8 cellular contexts compared by ENCODE assay signal in the genomic region with DNA sequence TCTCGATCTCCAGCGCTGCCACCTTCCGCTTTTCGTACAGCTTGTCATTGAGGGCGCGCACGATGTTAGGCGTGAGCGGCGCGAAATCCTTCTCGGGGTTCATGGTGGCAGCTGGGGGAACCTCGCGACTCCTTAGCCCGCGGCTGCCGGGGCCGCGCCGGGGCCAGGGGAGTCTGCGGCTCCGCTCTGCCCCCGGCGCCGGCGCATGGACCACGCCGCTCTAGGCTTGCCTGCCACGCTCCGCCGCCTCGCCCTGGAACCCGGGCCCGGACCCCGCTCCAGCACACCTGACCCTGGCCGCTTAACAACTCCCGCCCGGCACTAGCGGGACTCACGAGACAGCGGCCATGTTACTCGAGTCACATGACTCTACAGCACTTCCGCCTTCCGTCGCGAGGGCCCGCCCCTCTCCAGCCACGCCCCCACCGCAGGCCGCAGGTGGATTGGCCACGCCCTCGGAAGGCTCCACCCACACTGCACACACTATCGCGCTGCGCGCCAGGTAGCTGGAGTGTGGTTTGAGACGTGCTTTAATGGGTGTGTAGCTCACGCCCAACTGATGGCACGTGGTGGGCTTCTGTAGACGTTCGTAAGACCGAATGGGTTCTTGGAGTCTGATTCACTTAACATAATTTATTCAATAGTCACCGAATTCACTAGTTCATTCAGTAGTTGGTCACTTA. TPM values are rescaled to one million over a fixed set of nuclear protein-coding genes. Genes with fewer than 3 reads are reported as not detected.
DNase-seq lines count a peak whose midpoint lies in the region; ATAC-seq and TF ChIP-seq lines count a peak whose summit lies in the region.

A gene (minus strand): TSS at position 361 of the 683 bp plus-strand sequence. CDS start 258 bp downstream, at position 103.

- H3K4me3 Mint-ChIP-seq in naive thymus-derived CD8-positive, alpha-beta T cell = peak within 1 kb of the TSS; percentile 85 to 98 (median 95)

- DNase-seq in Daoy (ENCODE audit: low read depth) (peak; percentile 89), GOT3 (lab: John Stamatoyannopoulos, UW) (peak; percentile 17), LNCaP clone FGC (ENCODE audit: low read depth) (peak; percentile 76), RPMI8226 (peak; percentile 98), fibroblast of mammary gland (ENCODE audit: low read depth) (peak; percentile 79)
- DNase-seq in activated T-helper 1 cell treated with anti-CD3 and anti-CD28 coated beads, Interleukin-2, amount 50 U/mL, for 16 hours (ENCODE audit: low read depth in 1 of 2, low spot score in 1 of 2) = peak; percentile 93 to 97
- DNase-seq in naive thymus-derived CD8-positive, alpha-beta T cell = peak; percentile 96 to 99 (median 98)
- peak; percentile 95 to 97 (median 96) for DNase-seq in stimulated activated naive CD4-positive, alpha-beta T cell (lab: John Stamatoyannopoulos, UW)

- peaks cover 18 to 53% (median 35%) of the 10 kb centered on the region in 4 donors for H3K4me1 Mint-ChIP-seq in naive thymus-derived CD8-positive, alpha-beta T cell

- peaks cover 0 to 9% (median 5%) of the 10 kb centered on the region in 9 donors for H3K9me3 Mint-ChIP-seq in naive thymus-derived CD8-positive, alpha-beta T cell

- ATAC-seq in naive thymus-derived CD8-positive, alpha-beta T cell = peak; percentile 96

- peaks cover 0 to 10% (median 0%) of the 10 kb centered on the region in 3 donors for H3K36me3 Mint-ChIP-seq in naive thymus-derived CD8-positive, alpha-beta T cell

- peak within 1 kb of the TSS; percentile 82 to 98 (median 94) for H3K27ac Mint-ChIP-seq in naive thymus-derived CD8-positive, alpha-beta T cell

- POLR2A ChIA-PET in naive thymus-derived CD8-positive, alpha-beta T cell (lab: Charles Lee) = interaction anchor here (0.5 to 1.7 kb wide), 3 partner anchors 30 to 423 kb away, joined by 3 to 6 read pairs (median 4); no protein-coding TSS in a partner anchor

- TF ChIP-seq CTCF in LNCaP clone FGC (IDR thresholded peaks at IDR 0.05; ENCODE audit: control insufficient read depth, extremely low read depth, insufficient read depth) = no peak
- TF ChIP-seq CTCF in fibroblast of mammary gland (conservative IDR thresholded peaks at IDR 0.05; ENCODE audit: control insufficient read depth, insufficient read depth, low read depth, low read length) = no peak

- H3K27me3 Mint-ChIP-seq in naive thymus-derived CD8-positive, alpha-beta T cell = no peaks in the 10 kb centered on the region

- H3K4me3 ChIP-seq in LNCaP clone FGC (ENCODE audit: low read depth, low read length) (peak within 1 kb of the TSS; percentile 89), fibroblast of mammary gland (ENCODE audit: control insufficient read depth, low read depth, low read length) (peak within 1 kb of the TSS; percentile 80)

RNA-seq across cellular contexts. Expression of the gene that starts here (rescaled TPM):
- total RNA-seq in Daoy (2014; rRNA removed; shearing (Covaris generic)) = 23.8 and 37.3 TPM in 2 replicates
- 10 to 100 TPM; 41.4 to 44.9 TPM for total RNA-seq in naive thymus-derived CD8-positive, alpha-beta T cell
- polyA plus RNA-seq in naive thymus-derived CD8-positive, alpha-beta T cell = 10 to 100 TPM; 27.2 to 50.7 (median 31.5) TPM

Comparison
In these comparisons a context has a peak if more than half of its experiments do, and no peak if none do; other contexts are left out.
1. Peak in every context shown above with its lines: DNase-seq, ATAC-seq and H3K4me3 ChIP-seq.
2. DNase-seq: peak in every context shown above with its lines; median percentile 98 in RPMI8226; 98 in naive thymus-derived CD8-positive, alpha-beta T cell; 96 in stimulated activated naive CD4-positive, alpha-beta T cell; 95 in activated T-helper 1 cell treated with anti-CD3 and anti-CD28 coated beads, Interleukin-2, amount 50 U/mL, for 16 hours; 89 in Daoy; 79 in fibroblast of mammary gland; 76 in LNCaP clone FGC; 17 in GOT3.